Comparison of ENCODE assay signal across 8 cellular contexts in the genomic region with DNA sequence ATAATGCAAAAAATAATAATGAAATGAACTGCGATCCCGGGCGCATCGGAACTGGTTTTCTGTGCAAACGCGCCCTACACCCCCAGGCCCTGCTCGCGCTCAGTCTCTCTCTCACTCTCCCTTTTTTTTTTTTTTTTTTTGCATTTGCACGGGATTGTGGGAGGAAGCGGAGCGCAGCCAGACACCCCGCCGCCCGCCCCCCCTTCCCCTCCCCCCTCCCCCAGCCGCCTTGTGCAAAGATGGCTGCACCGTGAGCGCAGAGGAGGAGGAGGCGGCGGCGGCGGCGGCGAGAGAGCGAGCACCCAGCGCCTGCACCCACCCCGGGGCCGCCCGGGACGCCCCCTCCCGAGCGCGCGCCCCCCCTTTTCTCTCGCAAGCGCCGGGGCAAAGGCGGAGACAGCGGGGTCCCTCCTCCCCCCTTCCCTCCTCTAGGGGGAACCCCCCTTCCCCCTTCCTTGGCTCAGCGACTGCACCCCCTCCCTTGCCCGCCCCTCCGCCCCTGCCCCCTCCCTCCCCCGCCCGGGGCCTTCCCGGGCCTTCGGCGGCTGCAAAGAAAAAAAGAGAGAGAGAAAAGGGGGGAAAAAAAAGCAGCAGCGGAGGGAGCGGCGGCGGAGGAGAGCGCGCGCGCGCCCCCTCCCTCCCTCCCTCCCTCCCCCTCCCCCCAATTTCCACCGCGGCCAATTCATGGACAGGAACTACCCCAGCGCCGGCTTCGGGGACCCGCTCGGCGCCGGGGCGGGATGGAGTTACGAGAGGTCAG. TPM values are rescaled to one million over a fixed set of nuclear protein-coding genes. Genes with fewer than 3 reads are reported as not detected.
A peak's percentile ranks its signal among the peaks of the same experiment; 100 is the strongest.
DNase-seq lines count a peak whose midpoint lies in the region; ATAC-seq and TF ChIP-seq lines count a peak whose summit lies in the region.

A gene with protein sequence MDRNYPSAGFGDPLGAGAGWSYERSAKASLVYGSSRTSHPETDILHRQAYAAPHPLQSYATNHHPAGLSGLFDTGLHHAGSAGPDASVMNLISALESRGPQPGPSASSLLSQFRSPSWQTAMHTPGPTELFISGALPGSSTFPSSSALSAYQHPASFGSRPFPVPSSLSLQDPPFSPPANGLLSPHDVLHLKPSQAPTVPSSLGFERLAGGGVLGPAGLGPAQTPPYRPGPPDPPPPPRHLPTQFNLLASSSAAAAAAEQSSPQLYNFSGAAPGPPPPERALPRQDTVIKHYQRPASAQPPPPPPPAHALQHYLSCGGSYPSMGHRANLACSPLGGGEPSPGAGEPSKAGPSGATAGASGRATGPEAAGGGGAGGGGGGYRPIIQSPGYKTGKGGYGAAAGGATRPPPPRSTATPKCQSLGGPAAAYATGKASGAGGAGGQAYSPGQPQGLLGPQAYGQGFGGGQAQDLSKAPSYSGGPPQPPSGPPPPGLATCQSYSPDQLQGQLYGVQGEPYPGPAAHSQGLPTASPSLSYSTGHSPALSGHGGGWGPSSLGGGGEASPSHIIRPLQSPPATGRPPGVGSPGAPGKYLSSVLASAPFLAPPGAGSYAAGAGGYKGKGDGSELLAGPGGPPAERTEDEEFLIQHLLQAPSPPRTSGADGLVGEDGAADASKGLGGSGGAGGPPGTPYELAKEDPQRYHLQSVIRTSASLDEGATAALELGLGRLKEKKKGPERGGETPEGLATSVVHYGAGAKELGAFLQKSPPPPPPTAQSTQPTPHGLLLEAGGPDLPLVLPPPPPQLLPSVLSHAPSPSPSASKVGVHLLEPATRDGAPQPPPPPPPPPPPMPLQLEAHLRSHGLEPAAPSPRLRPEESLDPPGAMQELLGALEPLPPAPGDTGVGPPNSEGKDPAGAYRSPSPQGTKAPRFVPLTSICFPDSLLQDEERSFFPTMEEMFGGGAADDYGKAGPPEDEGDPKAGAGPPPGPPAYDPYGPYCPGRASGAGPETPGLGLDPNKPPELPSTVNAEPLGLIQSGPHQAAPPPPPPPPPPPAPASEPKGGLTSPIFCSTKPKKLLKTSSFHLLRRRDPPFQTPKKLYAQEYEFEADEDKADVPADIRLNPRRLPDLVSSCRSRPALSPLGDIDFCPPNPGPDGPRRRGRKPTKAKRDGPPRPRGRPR (N-terminal part only) (plus strand): TSS at position 212 of the 760 bp plus-strand sequence. CDS start 473 bp downstream, at position 685.

- peak within 1 kb of the TSS; percentile 19 to 87 (median 67) for H3K9ac ChIP-seq in subcutaneous abdominal adipose tissue (ENCODE audit: low read length in 5 of 5)

- H3K36me3 ChIP-seq in KOPT-K1 (ENCODE audit: insufficient read depth, low read length), result peaks cover 27% of the 10 kb centered on the region
- peaks cover 4 to 22% (median 17%) of the 10 kb centered on the region in 5 donors for H3K36me3 ChIP-seq in subcutaneous abdominal adipose tissue (ENCODE audit: control insufficient read depth in 5 of 5, insufficient read depth in 5 of 5, low read length in 5 of 5)

- peak within 1 kb of the TSS; percentile 80 to 98 (median 94) for H3K4me3 Mint-ChIP-seq in naive B cell

- no peak for TF ChIP-seq CTCF in fibroblast of mammary gland (conservative IDR thresholded peaks at IDR 0.05; ENCODE audit: control insufficient read depth, insufficient read depth, low read depth, low read length)

- no peaks in the 10 kb centered on the region for H3K27me3 Mint-ChIP-seq in naive B cell

- H3K9me3 ChIP-seq in KOPT-K1 (ENCODE audit: insufficient read depth, low read length, poor library complexity, severe bottlenecking) (no peaks in the 10 kb centered on the region), subcutaneous abdominal adipose tissue (ENCODE audit: control insufficient read depth in 5 of 5, low read length in 5 of 5) (no peaks in the 10 kb centered on the region)

- H3K36me3 Mint-ChIP-seq in naive B cell, result peaks cover 0 to 15% of the 10 kb centered on the region in 2 donors

- peaks cover 5 to 34% (median 33%) of the 10 kb centered on the region in 5 donors for H3K4me1 ChIP-seq in subcutaneous abdominal adipose tissue (ENCODE audit: control insufficient read depth in 5 of 5, insufficient read depth in 5 of 5, low read length in 5 of 5)

- peak within 1 kb of the TSS; percentile 97 for H3K27ac ChIP-seq in KOPT-K1 (ENCODE audit: low read depth, low read length, poor library complexity, severe bottlenecking)
- peak within 1 kb of the TSS; percentile 93 for H3K27ac ChIP-seq in subcutaneous abdominal adipose tissue (ENCODE audit: low read depth, low read length)

- no peaks in the 10 kb centered on the region for H3K9me3 Mint-ChIP-seq in naive B cell

- peaks cover 26 to 39% (median 38%) of the 10 kb centered on the region in 3 donors for H3K4me1 Mint-ChIP-seq in naive B cell

- H3K4me3 ChIP-seq in fibroblast of mammary gland (ENCODE audit: control insufficient read depth, low read depth, low read length), result peak within 1 kb of the TSS; percentile 79
- peak within 1 kb of the TSS; percentile 77 to 88 (median 82) for H3K4me3 ChIP-seq in subcutaneous abdominal adipose tissue (ENCODE audit: low read depth in 1 of 5, low read length in 5 of 5)

- H3K27me3 ChIP-seq in subcutaneous abdominal adipose tissue (ENCODE audit: control insufficient read depth in 5 of 5, insufficient read depth in 4 of 5, low read length in 5 of 5), result no peaks in the 10 kb centered on the region

- peak; percentile 39 for DNase-seq in DMS79 (lab: John Stamatoyannopoulos, UW)
- DNase-seq in RPMI8226, result peak; percentile 69
- peak; percentile 53 for DNase-seq in activated T-helper 9 cell treated with anti-CD3 and anti-CD28 coated beads, Interleukin-2, amount 50 U/mL, for 16 hours (ENCODE audit: low read depth)
- peak; percentile 65 for DNase-seq in fibroblast of mammary gland (ENCODE audit: low read depth)
- DNase-seq in naive B cell, result peak; percentile 74

- ATAC-seq in naive B cell (ENCODE audit: low read depth in 2 of 2) (peak; percentile 25 to 28), HG02840 (IDR thresholded peaks at IDR 0.05; ENCODE audit: low FRiP score, unreplicated experiment) (no peak)

- peak within 1 kb of the TSS; percentile 85 to 98 (median 97) for H3K27ac Mint-ChIP-seq in naive B cell

RNA-seq across cellular contexts. Expression of the gene that starts here (rescaled TPM):
- under 1 TPM; 0.09 to 0.77 (median 0.29) TPM for polyA plus RNA-seq in naive B cell (ENCODE audit: low read depth in 6 of 6)

Comparison
In these comparisons a context has a peak if more than half of its experiments do, and no peak if none do; other contexts are left out.
1. Peak in DNase-seq and ATAC-seq in naive B cell; RNA of the gene not detected or under 1 TPM.